ENCODE assay signal across 18 cellular contexts in genomic region chr4:76449824-76450223, GRCh38. TPM values are rescaled to one million over a fixed set of nuclear protein-coding genes. Genes with fewer than 3 reads are reported as not detected.
DNase-seq lines count a peak whose midpoint lies in the region; ATAC-seq, FAIRE-seq and TF ChIP-seq lines count a peak whose summit lies in the region.
"Had no signal": no experiment of that assay in that cellular context is flagged by ENCODE, and none has a peak within 500 bp of the region (broad histone marks: within the 10 kb centered on the region; RNA-seq: fewer than 3 reads in every experiment).

No MANE protein-coding gene starts in this region.

- no peak overlapping the region for H3K4me3 ChIP-seq in bronchial epithelial cell (ENCODE audit: low read depth, low read length)

- H3K4me3 Mint-ChIP-seq in immature natural killer cell = peak overlapping the region; percentile 26 to 79 (median 44)
- no peak overlapping the region for H3K4me3 Mint-ChIP-seq in progenitor cell of endocrine pancreas (ENCODE audit: low read depth)
- H3K4me3 Mint-ChIP-seq: activated naive CD8-positive, alpha-beta T cell treated with anti-CD3 and anti-CD28 coated beads, Interleukin-2, amount 10 ng/mL, durations not matched to agents 7 days and 5 days; dendritic cell treated with granulocyte-macrophage colony-stimulating factor and Interleukin-4, amounts not matched to agents 40 ng/mL and 50 ng/mL, for 4 days had no signal

- H3K27me3 Mint-ChIP-seq in immature natural killer cell (ENCODE audit: low read depth in 3 of 3) (peaks cover 0 to 6% (median 4%) of the 10 kb centered on the region in 3 donors), progenitor cell of endocrine pancreas (no peaks in the 10 kb centered on the region)
- H3K27me3 Mint-ChIP-seq: dendritic cell treated with granulocyte-macrophage colony-stimulating factor and Interleukin-4, amounts not matched to agents 40 ng/mL and 50 ng/mL, for 4 days had no signal

- no peaks in the 10 kb centered on the region for H3K36me3 Mint-ChIP-seq in immature natural killer cell
- no peaks in the 10 kb centered on the region for H3K36me3 Mint-ChIP-seq in progenitor cell of endocrine pancreas (ENCODE audit: insufficient read depth)
- H3K36me3 Mint-ChIP-seq: activated naive CD8-positive, alpha-beta T cell treated with anti-CD3 and anti-CD28 coated beads, Interleukin-2, amount 10 ng/mL, durations not matched to agents 7 days and 5 days had no signal

- H3K27me3 ChIP-seq in bronchial epithelial cell (ENCODE audit: control insufficient read depth, insufficient read depth, low read length) = no peaks in the 10 kb centered on the region

- H3K9me3 Mint-ChIP-seq in immature natural killer cell = no peaks in the 10 kb centered on the region
- H3K9me3 Mint-ChIP-seq in progenitor cell of endocrine pancreas (ENCODE audit: low read depth) = no peaks in the 10 kb centered on the region
- H3K9me3 Mint-ChIP-seq: activated naive CD8-positive, alpha-beta T cell treated with anti-CD3 and anti-CD28 coated beads, Interleukin-2, amount 10 ng/mL, durations not matched to agents 7 days and 5 days; dendritic cell treated with granulocyte-macrophage colony-stimulating factor and Interleukin-4, amounts not matched to agents 40 ng/mL and 50 ng/mL, for 4 days had no signal

- DNase-seq in M059J (ENCODE audit: low read depth) (peak; percentile 16), bronchial epithelial cell (ENCODE audit: low read depth) (peak; percentile 42), immature natural killer cell (peak; percentile 21 to 31 (median 29)), progenitor cell of endocrine pancreas (ENCODE audit: low spot score, unreplicated experiment) (no peak), AG08396 (ENCODE audit: low spot score) (no peak), DMS79 treated with DMSO at 0.1 percent for 48 hours (lab: John Stamatoyannopoulos, UW) (no peak)
- DNase-seq: activated CD4-positive, alpha-beta T cell treated with anti-CD3 and anti-CD28 coated beads for 48 hours; activated naive CD8-positive, alpha-beta T cell treated with anti-CD3 and anti-CD28 coated beads, Interleukin-2, amount 10 ng/mL, durations not matched to agents 7 days and 5 days; activated T-cell treated with anti-CD3 and anti-CD28 coated beads, Interleukin-2, amount 50 U/mL, for 1 hour; foreskin fibroblast; NCI-H1105 treated with DMSO at 0.1 percent for 48 hours; NCI-H510A treated with DMSO at 0.1 percent for 48 hours; stimulated activated naive CD4-positive, alpha-beta T cell; T-helper 2 cell had no signal

- peaks cover 56 to 65% of the 10 kb centered on the region in 2 donors for H3K4me1 Mint-ChIP-seq in immature natural killer cell
- peaks cover 13% of the 10 kb centered on the region for H3K4me1 Mint-ChIP-seq in progenitor cell of endocrine pancreas (ENCODE audit: low read depth)
- H3K4me1 Mint-ChIP-seq: activated naive CD8-positive, alpha-beta T cell treated with anti-CD3 and anti-CD28 coated beads, Interleukin-2, amount 10 ng/mL, durations not matched to agents 7 days and 5 days had no signal

- ATAC-seq in GM18861 (IDR thresholded peaks at IDR 0.05; ENCODE audit: unreplicated experiment) (no peak), GM19395 (IDR thresholded peaks at IDR 0.05; ENCODE audit: unreplicated experiment) (no peak)

- no peak for FAIRE-seq in bronchial epithelial cell (lab: Jason Lieb, UNC)

- no peaks in the 10 kb centered on the region for H3K36me3 ChIP-seq in bronchial epithelial cell (ENCODE audit: control insufficient read depth, insufficient read depth, low read length)

- H3K27ac Mint-ChIP-seq in immature natural killer cell = peak overlapping the region; percentile 82 to 96 (median 88)
- peak overlapping the region; percentile 73 for H3K27ac Mint-ChIP-seq in progenitor cell of endocrine pancreas
- H3K27ac Mint-ChIP-seq: activated naive CD8-positive, alpha-beta T cell treated with anti-CD3 and anti-CD28 coated beads, Interleukin-2, amount 10 ng/mL, durations not matched to agents 7 days and 5 days; dendritic cell treated with granulocyte-macrophage colony-stimulating factor and Interleukin-4, amounts not matched to agents 40 ng/mL and 50 ng/mL, for 4 days had no signal

- no peak for TF ChIP-seq CTCF in bronchial epithelial cell (IDR thresholded peaks at IDR 0.05; ENCODE audit: insufficient read depth, low read length, severe bottlenecking)
- no peak for TF ChIP-seq CTCF in progenitor cell of endocrine pancreas (IDR thresholded peaks at IDR 0.05; ENCODE audit: unreplicated experiment)

RNA-seq across cellular contexts. Expression of gene SHROOM3, which starts 14.8 kb away (rescaled TPM):
- 12.9 and 15.7 TPM in 2 replicates for total RNA-seq in M059J (2014; rRNA removed; shearing (Covaris generic))
- total RNA-seq in bronchial epithelial cell (6.3 and 8.6 TPM in 2 replicates), progenitor cell of endocrine pancreas (54.9 and 60.0 TPM in 2 replicates)
- polyA plus RNA-seq in immature natural killer cell = not detected
- total RNA-seq: activated naive CD8-positive, alpha-beta T cell treated with anti-CD3 and anti-CD28 coated beads, Interleukin-2, amount 10 ng/mL, durations not matched to agents 7 days and 5 days had no signal

RNA-seq across cellular contexts. Expression of gene CCDC158, which starts 28.9 kb away (rescaled TPM):
- total RNA-seq in M059J (2014; rRNA removed; shearing (Covaris generic)) = not detected in 2 replicates
- under 0.01 and 0.13 TPM in 2 replicates for total RNA-seq in bronchial epithelial cell
- not detected for polyA plus RNA-seq in immature natural killer cell
- total RNA-seq in progenitor cell of endocrine pancreas = not detected in 2 replicates
- total RNA-seq: activated naive CD8-positive, alpha-beta T cell treated with anti-CD3 and anti-CD28 coated beads, Interleukin-2, amount 10 ng/mL, durations not matched to agents 7 days and 5 days; RPMI7951 had no signal

Comparison
In these comparisons a context has a peak if more than half of its experiments do, and no peak if none do; other contexts are left out.
1. DNase-seq: peak in M059J (single experiment), bronchial epithelial cell (single experiment) and immature natural killer cell (3 of 3); none in progenitor cell of endocrine pancreas (single experiment), AG08396 (single experiment) and DMS79 treated with DMSO at 0.1 percent for 48 hours (single experiment).